In the genomic region with DNA sequence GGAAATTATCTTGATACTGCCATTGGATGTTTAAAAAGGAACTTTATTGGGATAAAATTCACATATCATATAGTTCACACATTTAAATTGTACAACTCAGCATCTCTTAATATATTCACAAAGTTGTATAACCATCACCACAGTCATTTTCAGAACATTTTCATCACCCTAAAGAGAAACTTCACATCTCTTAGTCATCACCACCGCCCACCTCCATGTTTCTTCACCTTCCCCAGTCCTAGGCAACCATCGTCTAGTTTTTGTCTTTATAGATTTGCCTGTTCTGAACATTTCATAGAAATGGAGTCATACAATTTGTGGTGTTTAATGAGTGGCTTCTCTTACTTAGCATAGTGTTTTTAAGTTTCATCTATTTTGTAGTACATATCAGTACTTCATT, we compare ENCODE assay signal across 17 cellular contexts.
"Had no signal": no experiment of that assay in that cellular context is flagged by ENCODE, and none has a peak within 500 bp of the region (broad histone marks: within the 10 kb centered on the region; RNA-seq: fewer than 3 reads in every experiment).

No MANE protein-coding gene starts in this region.

- H3K27me3 Mint-ChIP-seq: IgD-negative memory B cell had no signal

- H3K27ac Mint-ChIP-seq: IgD-negative memory B cell had no signal

- H3K36me3 Mint-ChIP-seq: IgD-negative memory B cell had no signal

- DNase-seq: Kasumi-1, MM.1S, NCI-H1105, NCI-H1417, NCI-H1436 treated with DMSO at 0.1 percent for 48 hours, NCI-H1694, NCI-H187 treated with DMSO at 0.1 percent for 48 hours, NCI-H2029 treated with DMSO at 0.1 percent for 48 hours, NCI-H2227 treated with DMSO at 0.1 percent for 48 hours, NCI-H524, NCI-H526 treated with DMSO at 0.1 percent for 48 hours, NCI-H748 treated with DMSO at 0.1 percent for 48 hours, Right ventricle myocardium superior, RPMI8226, SIG-M5 had no signal

- H3K4me1 Mint-ChIP-seq: IgD-negative memory B cell had no signal

- H3K4me3 Mint-ChIP-seq: IgD-negative memory B cell had no signal

- ATAC-seq: K562 had no signal
